Comparison of ENCODE assay signal across 1 cellular context in the genomic region with DNA sequence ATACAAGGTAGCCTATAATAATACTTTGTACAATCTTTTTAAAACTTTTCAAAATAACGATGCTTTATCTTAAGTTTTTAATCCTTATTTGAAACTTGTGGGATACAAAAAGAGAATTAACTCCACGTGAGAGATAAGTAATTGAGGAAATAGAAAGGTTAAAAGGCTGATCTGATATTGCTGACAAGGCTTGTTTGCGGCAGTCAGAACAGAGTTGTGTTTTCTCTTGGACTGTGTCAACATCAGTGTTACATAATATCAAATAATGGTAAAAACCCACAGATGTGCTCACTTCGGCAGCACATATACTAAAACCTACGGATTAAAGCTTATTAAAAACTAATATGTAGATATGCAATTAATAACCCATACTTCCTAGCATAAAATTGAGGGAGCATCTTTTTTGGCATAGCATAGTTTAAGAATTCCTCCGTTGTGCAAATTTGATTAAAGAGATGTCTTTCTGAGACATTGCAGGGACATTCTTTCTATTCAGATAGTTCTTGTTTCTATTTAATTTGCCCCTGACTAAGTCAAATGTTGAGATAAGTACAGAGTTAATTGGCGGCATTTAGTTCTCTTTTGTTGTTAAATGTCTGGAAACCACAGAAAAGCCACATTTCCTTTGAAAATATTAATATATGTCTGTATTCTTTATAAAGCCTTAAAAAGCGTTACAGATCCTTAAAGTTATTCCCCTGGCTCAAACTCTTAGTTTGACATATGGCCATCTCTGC.
A peak's percentile ranks its signal among the peaks of the same experiment; 100 is the strongest.
TF ChIP-seq lines count a peak whose summit lies in the region.

No MANE protein-coding gene starts in this region.

TF ChIP-seq in liver, 16 proteins besides CTCF, POLR2A, EP300 and RAD21 (continued from another document):
- TF ChIP-seq, protein P1, sequence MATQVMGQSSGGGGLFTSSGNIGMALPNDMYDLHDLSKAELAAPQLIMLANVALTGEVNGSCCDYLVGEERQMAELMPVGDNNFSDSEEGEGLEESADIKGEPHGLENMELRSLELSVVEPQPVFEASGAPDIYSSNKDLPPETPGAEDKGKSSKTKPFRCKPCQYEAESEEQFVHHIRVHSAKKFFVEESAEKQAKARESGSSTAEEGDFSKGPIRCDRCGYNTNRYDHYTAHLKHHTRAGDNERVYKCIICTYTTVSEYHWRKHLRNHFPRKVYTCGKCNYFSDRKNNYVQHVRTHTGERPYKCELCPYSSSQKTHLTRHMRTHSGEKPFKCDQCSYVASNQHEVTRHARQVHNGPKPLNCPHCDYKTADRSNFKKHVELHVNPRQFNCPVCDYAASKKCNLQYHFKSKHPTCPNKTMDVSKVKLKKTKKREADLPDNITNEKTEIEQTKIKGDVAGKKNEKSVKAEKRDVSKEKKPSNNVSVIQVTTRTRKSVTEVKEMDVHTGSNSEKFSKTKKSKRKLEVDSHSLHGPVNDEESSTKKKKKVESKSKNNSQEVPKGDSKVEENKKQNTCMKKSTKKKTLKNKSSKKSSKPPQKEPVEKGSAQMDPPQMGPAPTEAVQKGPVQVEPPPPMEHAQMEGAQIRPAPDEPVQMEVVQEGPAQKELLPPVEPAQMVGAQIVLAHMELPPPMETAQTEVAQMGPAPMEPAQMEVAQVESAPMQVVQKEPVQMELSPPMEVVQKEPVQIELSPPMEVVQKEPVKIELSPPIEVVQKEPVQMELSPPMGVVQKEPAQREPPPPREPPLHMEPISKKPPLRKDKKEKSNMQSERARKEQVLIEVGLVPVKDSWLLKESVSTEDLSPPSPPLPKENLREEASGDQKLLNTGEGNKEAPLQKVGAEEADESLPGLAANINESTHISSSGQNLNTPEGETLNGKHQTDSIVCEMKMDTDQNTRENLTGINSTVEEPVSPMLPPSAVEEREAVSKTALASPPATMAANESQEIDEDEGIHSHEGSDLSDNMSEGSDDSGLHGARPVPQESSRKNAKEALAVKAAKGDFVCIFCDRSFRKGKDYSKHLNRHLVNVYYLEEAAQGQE (IDR thresholded peaks at IDR 0.05): peak; percentile 38
- peak; percentile 46 to 88 for TF ChIP-seq RXRA (IDR thresholded peaks at IDR 0.05)
- peak; percentile 74 for TF ChIP-seq YY1 (IDR thresholded peaks at IDR 0.05)
- TF ChIP-seq NR2F2 (IDR thresholded peaks at IDR 0.05): peak; percentile 47
- TF ChIP-seq MAX (IDR thresholded peaks at IDR 0.05): peak; percentile 82
- TF ChIP-seq GABPA (IDR thresholded peaks at IDR 0.05 in 1 of 2, conservative IDR thresholded peaks at IDR 0.05 in 1 of 2): peak in 1 of 2 donors; percentile 24
- TF ChIP-seq, protein P2, sequence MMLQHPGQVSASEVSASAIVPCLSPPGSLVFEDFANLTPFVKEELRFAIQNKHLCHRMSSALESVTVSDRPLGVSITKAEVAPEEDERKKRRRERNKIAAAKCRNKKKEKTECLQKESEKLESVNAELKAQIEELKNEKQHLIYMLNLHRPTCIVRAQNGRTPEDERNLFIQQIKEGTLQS (IDR thresholded peaks at IDR 0.05): no peak
- TF ChIP-seq HNF4A (conservative IDR thresholded peaks at IDR 0.05): peak; percentile 46 to 76
